Comparison of ENCODE assay signal across 8 cellular contexts in the genomic region with DNA sequence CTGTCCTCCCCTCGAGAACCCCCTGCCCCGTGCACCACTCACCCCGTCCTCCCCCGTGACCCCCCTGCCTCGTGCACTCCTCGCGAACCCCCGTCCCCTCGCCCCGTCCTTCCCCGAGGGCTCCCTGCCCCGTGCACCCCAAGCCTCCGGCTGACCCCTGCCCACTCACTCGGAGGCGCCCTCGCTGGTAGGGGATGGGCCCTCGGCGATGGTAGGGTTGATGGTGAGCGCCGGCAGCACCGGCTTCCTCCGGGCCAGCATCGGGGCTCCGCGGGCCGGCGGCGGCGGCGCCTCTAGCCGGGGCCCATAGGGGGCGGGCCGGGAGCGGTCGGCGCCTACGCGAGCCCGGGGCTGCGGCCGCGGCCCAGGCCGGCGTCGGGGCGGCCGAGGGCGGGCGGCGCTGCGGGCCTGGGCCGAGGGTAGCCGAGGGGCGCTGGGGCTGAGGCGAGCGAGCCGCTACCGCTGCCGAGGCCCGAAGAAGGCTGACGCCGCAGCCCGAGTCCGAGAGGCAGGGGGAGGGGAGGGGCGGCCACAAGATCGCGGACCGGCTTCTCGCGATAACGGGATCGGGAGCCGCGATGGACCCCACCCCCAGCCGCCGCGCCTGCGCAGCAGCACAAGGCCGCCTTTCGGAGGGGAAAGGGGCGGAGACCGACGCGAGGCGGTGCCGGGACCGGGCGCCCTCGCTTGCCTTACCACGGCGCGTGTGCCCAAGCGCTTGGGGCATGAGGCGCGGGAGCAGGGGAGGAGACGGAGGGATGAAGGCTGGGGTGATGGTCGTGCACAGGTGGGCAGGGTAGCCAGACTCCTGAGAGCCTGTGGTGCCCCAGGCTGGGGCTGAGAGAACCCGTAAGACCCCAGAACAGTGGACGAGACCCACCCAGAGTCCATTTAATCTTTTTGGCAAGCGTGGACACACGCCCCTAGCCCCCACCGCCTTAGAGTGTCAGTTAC. TPM values are rescaled to one million over a fixed set of nuclear protein-coding genes. Genes with fewer than 3 reads are reported as not detected.
DNase-seq lines count a peak whose midpoint lies in the region; ATAC-seq and TF ChIP-seq lines count a peak whose summit lies in the region.

A gene (minus strand): TSS at position 508 of the 954 bp plus-strand sequence. CDS start 247 bp downstream, at position 261.

- H3K4me3 ChIP-seq in fibroblast of the aortic adventitia (ENCODE audit: low read depth, low read length), result peak within 1 kb of the TSS; percentile 83

- peak; percentile 81 for ATAC-seq in GM21825 (IDR thresholded peaks at IDR 0.05; ENCODE audit: unreplicated experiment)

- TF ChIP-seq CTCF in fibroblast of the aortic adventitia (IDR thresholded peaks at IDR 0.05; ENCODE audit: insufficient read depth, low read length), result no peak
- no peak for TF ChIP-seq CTCF in nephron progenitor cell (IDR thresholded peaks at IDR 0.05)

- peak; percentile 97 for TF ChIP-seq POLR2A in Raji (IDR thresholded peaks at IDR 0.05; ENCODE audit: insufficient read depth, low read depth, low read length)

- no peaks in the 10 kb centered on the region for H3K27me3 Mint-ChIP-seq in nephron progenitor cell (ENCODE audit: low read depth, poor library complexity)
- H3K27me3 Mint-ChIP-seq in stimulated activated naive CD8-positive, alpha-beta T cell treated with anti-CD3 and anti-CD28 coated beads, Interleukin-15, Interleukin-2, amounts not matched to agents 100 ng/mL and 50 ng/mL, for 24 hours, result no peaks in the 10 kb centered on the region

- DNase-seq in DMS79 (lab: John Stamatoyannopoulos, UW), result peak; percentile 84
- DNase-seq in M059J (ENCODE audit: low read depth), result peak; percentile 86
- peak; percentile 98 for DNase-seq in activated effector memory CD4-positive, alpha-beta T cell treated with anti-CD3 and anti-CD28 coated beads, Interleukin-2, amount 50 U/mL, for 16 hours
- DNase-seq in fibroblast of the aortic adventitia (ENCODE audit: low read depth), result peak; percentile 89
- DNase-seq in nephron progenitor cell, result peak; percentile 99

- H3K4me3 Mint-ChIP-seq in nephron progenitor cell, result peak within 1 kb of the TSS; percentile 99
- peak within 1 kb of the TSS; percentile 94 for H3K4me3 Mint-ChIP-seq in stimulated activated naive CD8-positive, alpha-beta T cell treated with anti-CD3 and anti-CD28 coated beads, Interleukin-15, Interleukin-2, amounts not matched to agents 100 ng/mL and 50 ng/mL, for 24 hours

- peaks cover 17% of the 10 kb centered on the region for H3K4me1 Mint-ChIP-seq in nephron progenitor cell
- H3K4me1 Mint-ChIP-seq in stimulated activated naive CD8-positive, alpha-beta T cell treated with anti-CD3 and anti-CD28 coated beads, Interleukin-15, Interleukin-2, amounts not matched to agents 100 ng/mL and 50 ng/mL, for 24 hours (ENCODE audit: low read depth), result peaks cover 17% of the 10 kb centered on the region

- peaks cover 9% of the 10 kb centered on the region for H3K36me3 Mint-ChIP-seq in nephron progenitor cell (ENCODE audit: low read depth)
- H3K36me3 Mint-ChIP-seq in stimulated activated naive CD8-positive, alpha-beta T cell treated with anti-CD3 and anti-CD28 coated beads, Interleukin-15, Interleukin-2, amounts not matched to agents 100 ng/mL and 50 ng/mL, for 24 hours (ENCODE audit: low read depth), result peaks cover 3% of the 10 kb centered on the region

- peak within 1 kb of the TSS; percentile 77 for H3K27ac Mint-ChIP-seq in nephron progenitor cell
- H3K27ac Mint-ChIP-seq in stimulated activated naive CD8-positive, alpha-beta T cell treated with anti-CD3 and anti-CD28 coated beads, Interleukin-15, Interleukin-2, amounts not matched to agents 100 ng/mL and 50 ng/mL, for 24 hours, result peak within 1 kb of the TSS; percentile 98

- H3K9me3 Mint-ChIP-seq in nephron progenitor cell, result no peaks in the 10 kb centered on the region
- no peaks in the 10 kb centered on the region for H3K9me3 Mint-ChIP-seq in stimulated activated naive CD8-positive, alpha-beta T cell treated with anti-CD3 and anti-CD28 coated beads, Interleukin-15, Interleukin-2, amounts not matched to agents 100 ng/mL and 50 ng/mL, for 24 hours

RNA-seq across cellular contexts. Expression of the gene that starts here (rescaled TPM):
- 115 and 162 TPM in 2 replicates for total RNA-seq in M059J (2014; rRNA removed; shearing (Covaris generic))
- total RNA-seq in fibroblast of the aortic adventitia (ENCODE audit: low replicate concordance), result 177 and 215 TPM in 2 replicates

Comparison
In these comparisons a context has a peak if more than half of its experiments do, and no peak if none do; other contexts are left out.
1. Peak in every context shown above with its lines: DNase-seq, ATAC-seq and H3K4me3 ChIP-seq.